ENCODE assay signal across 17 cellular contexts in the genomic region with DNA sequence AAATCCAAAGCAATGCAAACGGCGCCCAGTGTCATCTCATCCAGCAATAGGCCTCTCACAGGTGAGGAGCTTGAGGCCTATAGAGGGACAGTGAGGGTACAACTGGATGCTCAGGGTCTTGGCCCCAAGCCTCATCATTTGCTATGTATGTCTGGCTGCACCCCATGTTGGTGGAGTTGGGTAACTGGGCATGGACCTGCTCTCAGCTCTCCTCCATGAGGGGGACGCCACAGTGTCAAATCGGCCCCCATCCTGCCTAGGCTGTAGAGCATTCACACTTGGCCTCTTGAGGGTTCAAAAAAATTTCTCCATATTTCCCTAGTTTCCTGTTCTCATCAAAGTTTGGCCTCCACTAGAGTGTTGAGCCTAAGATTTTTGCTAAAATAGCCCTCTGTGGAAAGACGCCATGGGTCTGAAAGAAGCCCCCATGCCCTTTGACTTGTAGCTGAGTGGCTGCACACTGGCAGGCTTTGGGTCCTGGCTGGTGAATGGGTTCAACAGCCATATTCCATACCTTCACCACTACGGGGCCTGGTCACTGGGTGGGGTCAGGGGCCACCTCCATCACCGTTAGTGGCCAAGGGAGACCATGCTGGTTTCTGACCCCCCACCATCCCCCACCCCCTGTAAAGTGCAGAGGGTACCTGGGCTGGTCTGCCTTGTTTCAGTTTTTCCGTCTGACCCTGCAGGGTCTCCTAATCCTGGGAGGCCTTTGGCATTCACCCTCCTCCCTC.
"Had no signal": no experiment of that assay in that cellular context is flagged by ENCODE, and none has a peak within 500 bp of the region (broad histone marks: within the 10 kb centered on the region; RNA-seq: fewer than 3 reads in every experiment).

No MANE protein-coding gene starts in this region.

- H3K36me3 ChIP-seq: esophagus muscularis mucosa, gastroesophageal sphincter, stomach, thoracic aorta, transverse colon had no signal

- H3K27ac ChIP-seq: epithelial cell of prostate, esophagus muscularis mucosa, gastroesophageal sphincter, stomach, thoracic aorta, transverse colon had no signal

- ATAC-seq: effector memory CD8-positive, alpha-beta T cell; gastroesophageal sphincter; naive thymus-derived CD4-positive, alpha-beta T cell; stimulated activated memory B cell treated with anti-CD40 and anti-IgM and Interleukin-4, amounts not matched to agents 10 μg/mL and 1 μg/mL and 100 μg/mL, for 72 hours had no signal

- H3K27me3 ChIP-seq: esophagus muscularis mucosa, transverse colon had no signal

- H3K4me3 ChIP-seq: esophagus muscularis mucosa, gastroesophageal sphincter, stomach, thoracic aorta, transverse colon had no signal

- H3K4me1 ChIP-seq: gastroesophageal sphincter, stomach, transverse colon had no signal

- DNase-seq: cerebellar nuclear complex; effector memory CD8-positive, alpha-beta T cell; foreskin fibroblast; glutamatergic neuron; hippocampal formation; mesendoderm; naive thymus-derived CD4-positive, alpha-beta T cell; stimulated activated CD4-positive, alpha-beta T cell treated with anti-CD3 and anti-CD28 coated beads, Interleukin-4, amount 100 ng/mL, for 1 hour; stimulated activated CD8-positive, alpha-beta memory T cell treated with anti-CD3 and anti-CD28 coated beads, Interleukin-4, amount 100 ng/mL, for 48 hours; stomach; substantia nigra; transverse colon had no signal

- H3K9me3 ChIP-seq: esophagus muscularis mucosa, gastroesophageal sphincter, stomach, thoracic aorta, transverse colon had no signal
